Comparison of ENCODE assay signal across 9 cellular contexts in genomic region chr10:17453377-17454091, GRCh38. TPM values are rescaled to one million over a fixed set of nuclear protein-coding genes. Genes with fewer than 3 reads are reported as not detected.
DNase-seq lines count a peak whose midpoint lies in the region; ATAC-seq and TF ChIP-seq lines count a peak whose summit lies in the region.
"Had no signal": no experiment of that assay in that cellular context is flagged by ENCODE, and none has a peak within 500 bp of the region (broad histone marks: within the 10 kb centered on the region; RNA-seq: fewer than 3 reads in every experiment).

No MANE protein-coding gene starts in this region.

- peaks cover 4% of the 10 kb centered on the region for H3K36me3 Mint-ChIP-seq in stimulated activated naive CD8-positive, alpha-beta T cell treated with anti-CD3 and anti-CD28 coated beads, Interleukin-15, Interleukin-2, amounts not matched to agents 100 ng/mL and 50 ng/mL, for 24 hours (ENCODE audit: low read depth)

- H3K27ac ChIP-seq in WERI-Rb-1: no peak overlapping the region
- H3K27ac ChIP-seq in liver (ENCODE audit: low read depth in 1 of 2, low read length in 2 of 2): no peak overlapping the region
- H3K27ac ChIP-seq: KMS-11 had no signal

- TF ChIP-seq CTCF in WERI-Rb-1 (IDR thresholded peaks at IDR 0.05; ENCODE audit: low read depth, low read length): no peak
- no peak for TF ChIP-seq CTCF in choroid plexus epithelial cell (conservative IDR thresholded peaks at IDR 0.05; ENCODE audit: low read depth, low read length)
- no peak for TF ChIP-seq CTCF in liver (IDR thresholded peaks at IDR 0.05; ENCODE audit: low read depth, low read length, missing input control)

- ATAC-seq in HG03025 (IDR thresholded peaks at IDR 0.05; ENCODE audit: low FRiP score, unreplicated experiment) (peak; percentile 45), GM21423 (IDR thresholded peaks at IDR 0.05; ENCODE audit: unreplicated experiment) (no peak)

- peaks cover 61% of the 10 kb centered on the region for H3K27me3 Mint-ChIP-seq in stimulated activated naive CD8-positive, alpha-beta T cell treated with anti-CD3 and anti-CD28 coated beads, Interleukin-15, Interleukin-2, amounts not matched to agents 100 ng/mL and 50 ng/mL, for 24 hours

- peak overlapping the region; percentile 78 for H3K4me3 Mint-ChIP-seq in stimulated activated naive CD8-positive, alpha-beta T cell treated with anti-CD3 and anti-CD28 coated beads, Interleukin-15, Interleukin-2, amounts not matched to agents 100 ng/mL and 50 ng/mL, for 24 hours

- H3K4me1 Mint-ChIP-seq in stimulated activated naive CD8-positive, alpha-beta T cell treated with anti-CD3 and anti-CD28 coated beads, Interleukin-15, Interleukin-2, amounts not matched to agents 100 ng/mL and 50 ng/mL, for 24 hours (ENCODE audit: low read depth): peaks cover 21% of the 10 kb centered on the region

- WGBS in liver: 2% methylated on average over 66 of the region's 66 CpGs

- peaks cover 9% of the 10 kb centered on the region for H3K9me3 Mint-ChIP-seq in stimulated activated naive CD8-positive, alpha-beta T cell treated with anti-CD3 and anti-CD28 coated beads, Interleukin-15, Interleukin-2, amounts not matched to agents 100 ng/mL and 50 ng/mL, for 24 hours

- peaks cover 5 to 13% (median 9%) of the 10 kb centered on the region in 4 donors for H3K4me1 ChIP-seq in liver (ENCODE audit: control insufficient read depth in 4 of 4, insufficient read depth in 4 of 4, low read length in 3 of 4)

- DNase-seq in ELR (ENCODE audit: low read depth) (peak; percentile 54), WERI-Rb-1 (peak; percentile 17), choroid plexus epithelial cell (ENCODE audit: low read depth) (peak; percentile 25), NCI-H2171 treated with DMSO at 0.1 percent for 48 hours (lab: John Stamatoyannopoulos, UW) (no peak)

- no peak overlapping the region for H3K9ac ChIP-seq in liver (ENCODE audit: low read depth in 1 of 2, low read length in 2 of 2)
- H3K9ac ChIP-seq: KMS-11 had no signal

- TF ChIP-seq RAD21 in liver (IDR thresholded peaks at IDR 0.05): no peak

- no peaks in the 10 kb centered on the region for H3K36me3 ChIP-seq in WERI-Rb-1
- H3K36me3 ChIP-seq in liver (ENCODE audit: control insufficient read depth in 4 of 4, insufficient read depth in 3 of 4, low read depth in 1 of 4, low read length in 3 of 4): no peaks in the 10 kb centered on the region

- H3K9me3 ChIP-seq in WERI-Rb-1 (ENCODE audit: severe bottlenecking): no peaks in the 10 kb centered on the region
- peaks cover 0 to 5% (median under 1%) of the 10 kb centered on the region in 4 donors for H3K9me3 ChIP-seq in liver (ENCODE audit: control insufficient read depth in 4 of 4, low read length in 3 of 4)

- H3K27ac Mint-ChIP-seq in stimulated activated naive CD8-positive, alpha-beta T cell treated with anti-CD3 and anti-CD28 coated beads, Interleukin-15, Interleukin-2, amounts not matched to agents 100 ng/mL and 50 ng/mL, for 24 hours: no peak overlapping the region

- H3K27me3 ChIP-seq in WERI-Rb-1 (ENCODE audit: insufficient read depth, low read depth, severe bottlenecking) (peaks cover 5% of the 10 kb centered on the region), liver (ENCODE audit: control insufficient read depth in 4 of 4, insufficient read depth in 4 of 4, low read length in 3 of 4) (peaks cover 0 to 11% (median 6%) of the 10 kb centered on the region in 4 donors)

- H3K4me3 ChIP-seq in WERI-Rb-1 (ENCODE audit: low read depth, low read length) (peak overlapping the region; percentile 41), choroid plexus epithelial cell (ENCODE audit: low read depth, low read length) (peak overlapping the region; percentile 57), liver (ENCODE audit: low read depth in 1 of 3, low read length in 3 of 3) (peak overlapping the region; percentile 20 to 57 (median 24))

TF ChIP-seq in liver, 16 proteins besides CTCF, POLR2A, EP300 and RAD21:
- TF ChIP-seq TAF1 (conservative IDR thresholded peaks at IDR 0.05): no peak
- no peak for TF ChIP-seq SP1 (IDR thresholded peaks at IDR 0.05)
- no peak for TF ChIP-seq JUND (IDR thresholded peaks at IDR 0.05)
- TF ChIP-seq MAX (IDR thresholded peaks at IDR 0.05): no peak
- TF ChIP-seq YY1 (IDR thresholded peaks at IDR 0.05): no peak
- no peak for TF ChIP-seq FOXA1 (IDR thresholded peaks at IDR 0.05)
- TF ChIP-seq GABPA (IDR thresholded peaks at IDR 0.05 in 1 of 2, conservative IDR thresholded peaks at IDR 0.05 in 1 of 2): no peak
- TF ChIP-seq NR2F2 (IDR thresholded peaks at IDR 0.05): no peak
- no peak for TF ChIP-seq RXRA (IDR thresholded peaks at IDR 0.05)
- no peak for TF ChIP-seq ATF3 (IDR thresholded peaks at IDR 0.05)
- no peak for TF ChIP-seq ZBTB33 (IDR thresholded peaks at IDR 0.05)
- TF ChIP-seq FOXA2 (IDR thresholded peaks at IDR 0.05): no peak
- TF ChIP-seq HNF4G (IDR thresholded peaks at IDR 0.05): no peak
- TF ChIP-seq HNF4A (conservative IDR thresholded peaks at IDR 0.05): no peak
- TF ChIP-seq EGR1 (IDR thresholded peaks at IDR 0.05; ENCODE audit: low read depth in 2 of 2): no peak
- TF ChIP-seq REST (IDR thresholded peaks at IDR 0.05): no peak
TF ChIP-seq in liver: peak in this region for 0.

RNA-seq across cellular contexts. Expression of gene ST8SIA6, which starts 0.9 kb away (rescaled TPM):
- total RNA-seq in liver: 1 to 10 TPM; 1.5 to 5.8 TPM
- under 1 TPM; 0.53 to 0.54 TPM for polyA plus RNA-seq in liver
